ENCODE assay signal across 10 cellular contexts in the genomic region with DNA sequence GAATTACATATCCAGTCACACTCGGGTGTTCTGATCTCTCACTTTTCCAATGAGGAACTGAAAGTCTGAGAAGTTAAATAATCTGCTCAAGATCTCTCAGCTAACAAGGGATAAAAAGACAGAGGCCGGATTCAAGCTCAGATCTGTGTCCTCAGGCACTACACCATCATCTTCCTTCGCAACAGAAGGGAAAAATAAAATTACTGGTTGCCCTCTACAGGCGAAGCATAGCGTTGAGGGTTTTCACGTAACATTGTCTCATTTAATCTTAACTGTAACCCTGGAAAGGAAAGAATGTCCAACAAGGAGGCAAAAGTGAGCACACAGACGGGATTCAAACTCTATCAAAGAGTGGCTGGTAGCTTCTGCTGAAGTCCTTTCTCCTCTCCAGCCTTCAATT.
DNase-seq lines count a peak whose midpoint lies in the region; ATAC-seq and TF ChIP-seq lines count a peak whose summit lies in the region.
"Had no signal": no experiment of that assay in that cellular context is flagged by ENCODE, and none has a peak within 500 bp of the region (broad histone marks: within the 10 kb centered on the region; RNA-seq: fewer than 3 reads in every experiment).

No MANE protein-coding gene starts in this region.

- H3K27ac ChIP-seq in breast epithelium (no peak overlapping the region), OCI-LY1 (ENCODE audit: low read depth, low read length, poor library complexity, severe bottlenecking) (no peak overlapping the region), heart right ventricle (no peak overlapping the region)
- H3K27ac ChIP-seq: coronary artery had no signal

- ATAC-seq in HG03439 (IDR thresholded peaks at IDR 0.05; ENCODE audit: unreplicated experiment) (no peak), heart right ventricle (no peak)
- ATAC-seq in activated CD8-positive, alpha-beta T cell treated with anti-CD3 and anti-CD28 coated beads, Interleukin-2, amount 10 ng/mL, durations not matched to agents 7 days and 5 days, result no peak

- H3K27me3 ChIP-seq in breast epithelium, result no peaks in the 10 kb centered on the region
- H3K27me3 ChIP-seq in OCI-LY1 (ENCODE audit: insufficient read depth, low read length), result no peaks in the 10 kb centered on the region
- peaks cover 0 to 64% (median 5%) of the 10 kb centered on the region in 7 donors for H3K27me3 ChIP-seq in heart right ventricle

- H3K4me1 ChIP-seq in breast epithelium (no peaks in the 10 kb centered on the region), OCI-LY1 (ENCODE audit: insufficient read depth, low read length, severe bottlenecking) (no peaks in the 10 kb centered on the region), heart right ventricle (no peaks in the 10 kb centered on the region)

- H3K9me3 ChIP-seq in breast epithelium (no peaks in the 10 kb centered on the region), OCI-LY1 (ENCODE audit: low read length) (no peaks in the 10 kb centered on the region), heart right ventricle (no peaks in the 10 kb centered on the region)

- DNase-seq in MCF 10A (ENCODE audit: unreplicated experiment) (peak; percentile 37), breast epithelium (ENCODE audit: low spot score in 2 of 2) (no peak), fibroblast of gingiva (ENCODE audit: low read depth) (peak; percentile 1), heart right ventricle (no peak), H4 (ENCODE audit: low spot score) (no peak)
- no peak for DNase-seq in activated CD8-positive, alpha-beta T cell treated with anti-CD3 and anti-CD28 coated beads, Interleukin-2, amount 10 ng/mL, durations not matched to agents 7 days and 5 days

- POLR2A ChIA-PET in MCF 10A (lab: Yijun Ruan, JAX), result no interaction called here
- POLR2A ChIA-PET in activated CD8-positive, alpha-beta T cell treated with anti-CD3 and anti-CD28 coated beads, Interleukin-2, amount 10 ng/mL, durations not matched to agents 7 days and 5 days (lab: Charles Lee), result no interaction called here

- H3K36me3 ChIP-seq in breast epithelium (no peaks in the 10 kb centered on the region), OCI-LY1 (ENCODE audit: insufficient read depth, low read length) (no peaks in the 10 kb centered on the region), heart right ventricle (no peaks in the 10 kb centered on the region)

- H3F3A ChIP-seq in OCI-LY1 (ENCODE audit: insufficient read depth, low read length), result no peaks in the 10 kb centered on the region

- H3K4me1 Mint-ChIP-seq in MCF 10A (ENCODE audit: insufficient read depth, unreplicated experiment), result no peaks in the 10 kb centered on the region
- no peaks in the 10 kb centered on the region for H3K4me1 Mint-ChIP-seq in activated CD8-positive, alpha-beta T cell treated with anti-CD3 and anti-CD28 coated beads, Interleukin-2, amount 10 ng/mL, durations not matched to agents 7 days and 5 days (ENCODE audit: low read depth)
- H3K4me1 Mint-ChIP-seq: memory B cell had no signal

- TF ChIP-seq POLR2A in breast epithelium (IDR thresholded peaks at IDR 0.05), result no peak

- no peaks in the 10 kb centered on the region for H3K27me3 Mint-ChIP-seq in MCF 10A (ENCODE audit: insufficient read depth, unreplicated experiment)
- peaks cover 2% of the 10 kb centered on the region for H3K27me3 Mint-ChIP-seq in activated CD8-positive, alpha-beta T cell treated with anti-CD3 and anti-CD28 coated beads, Interleukin-2, amount 10 ng/mL, durations not matched to agents 7 days and 5 days (ENCODE audit: low read depth)

- H3K79me2 ChIP-seq in OCI-LY1 (ENCODE audit: insufficient read depth, low read length), result no peaks in the 10 kb centered on the region

- no peaks in the 10 kb centered on the region for H4K20me1 ChIP-seq in OCI-LY1 (ENCODE audit: insufficient read depth, low read length)

- intact Hi-C loops in MCF 10A (cut with micrococcal nuclease) (loop anchor here (1.0 kb wide), 1 partner anchor 350 kb away; no protein-coding TSS in a partner anchor), breast epithelium (cut with DNase I; ENCODE audit: low total_unique reads) (no loop called here), heart right ventricle (cut with DNase I) (no loop called here)

- BruUV-seq in MCF 10A (replicated peaks; lab: Mats Ljungman, UMichigan), result no TSS peak

- CTCF ChIA-PET in MCF 10A (lab: Yijun Ruan, JAX), result interaction anchor here (0.6 to 6.5 kb wide), 18 partner anchors 9 to 560 kb away, joined by 3 to 88 read pairs (median 3); no protein-coding TSS in a partner anchor
- CTCF ChIA-PET in activated CD8-positive, alpha-beta T cell treated with anti-CD3 and anti-CD28 coated beads, Interleukin-2, amount 10 ng/mL, durations not matched to agents 7 days and 5 days (lab: Charles Lee), result interaction anchor here (0.7 to 1.1 kb wide), 2 partner anchors 11 to 350 kb away, joined by 3 to 4 read pairs; no protein-coding TSS in a partner anchor

- no peaks in the 10 kb centered on the region for H3K9me2 ChIP-seq in OCI-LY1 (ENCODE audit: low read depth, low read length)

- H3K4me3 ChIP-seq in breast epithelium (no peak overlapping the region), OCI-LY1 (ENCODE audit: low read depth, low read length, poor library complexity, severe bottlenecking) (no peak overlapping the region), heart right ventricle (no peak overlapping the region)
- H3K4me3 ChIP-seq: coronary artery had no signal

- no peak overlapping the region for H3K27ac Mint-ChIP-seq in MCF 10A (ENCODE audit: low read depth, unreplicated experiment)
- no peak overlapping the region for H3K27ac Mint-ChIP-seq in activated CD8-positive, alpha-beta T cell treated with anti-CD3 and anti-CD28 coated beads, Interleukin-2, amount 10 ng/mL, durations not matched to agents 7 days and 5 days
- H3K27ac Mint-ChIP-seq: memory B cell had no signal

- no peak overlapping the region for H3K9ac ChIP-seq in OCI-LY1 (ENCODE audit: low read length)

- H3K4me2 ChIP-seq in OCI-LY1 (ENCODE audit: low read length), result no peak overlapping the region

- no peak overlapping the region for H2AFZ ChIP-seq in OCI-LY1 (ENCODE audit: low read length)

- no peaks in the 10 kb centered on the region for H3K36me3 Mint-ChIP-seq in MCF 10A (ENCODE audit: insufficient read depth, unreplicated experiment)
- no peaks in the 10 kb centered on the region for H3K36me3 Mint-ChIP-seq in activated CD8-positive, alpha-beta T cell treated with anti-CD3 and anti-CD28 coated beads, Interleukin-2, amount 10 ng/mL, durations not matched to agents 7 days and 5 days (ENCODE audit: low read depth)
- H3K36me3 Mint-ChIP-seq: memory B cell had no signal

- no peak overlapping the region for H3K4me3 Mint-ChIP-seq in MCF 10A (ENCODE audit: unreplicated experiment)
- no peak overlapping the region for H3K4me3 Mint-ChIP-seq in activated CD8-positive, alpha-beta T cell treated with anti-CD3 and anti-CD28 coated beads, Interleukin-2, amount 10 ng/mL, durations not matched to agents 7 days and 5 days
- H3K4me3 Mint-ChIP-seq: memory B cell had no signal

- no peaks in the 10 kb centered on the region for H3K9me3 Mint-ChIP-seq in MCF 10A (ENCODE audit: unreplicated experiment)
- H3K9me3 Mint-ChIP-seq in activated CD8-positive, alpha-beta T cell treated with anti-CD3 and anti-CD28 coated beads, Interleukin-2, amount 10 ng/mL, durations not matched to agents 7 days and 5 days (ENCODE audit: insufficient read depth), result no peaks in the 10 kb centered on the region

- peak; percentile 41 for TF ChIP-seq CTCF in MCF 10A (IDR thresholded peaks at IDR 0.05; ENCODE audit: unreplicated experiment)
- TF ChIP-seq CTCF in breast epithelium (IDR thresholded peaks at IDR 0.05), result no peak
- peak; percentile 33; the same call in 1 of the 2 replicates for TF ChIP-seq CTCF in OCI-LY1 (IDR thresholded peaks at IDR 0.05; ENCODE audit: low read length)
- TF ChIP-seq CTCF in heart right ventricle (IDR thresholded peaks at IDR 0.05), result peak in 3 of 9 donors; percentile 8 to 17 (median 12)

- 41 to 43% methylated on average over 7 of the region's 7 CpGs for WGBS in heart right ventricle, 2 donors

Comparison
In these comparisons a context has a peak if more than half of its experiments do, and no peak if none do; other contexts are left out.
1. DNase-seq: peak in MCF 10A (single experiment) and fibroblast of gingiva (single experiment); none in breast epithelium (0 of 2), activated CD8-positive, alpha-beta T cell treated with anti-CD3 and anti-CD28 coated beads, Interleukin-2, amount 10 ng/mL, durations not matched to agents 7 days and 5 days (single experiment), heart right ventricle (0 of 2) and H4 (single experiment).
2. CTCF ChIP-seq: peak in MCF 10A (single experiment) and OCI-LY1 (single experiment); none in breast epithelium (0 of 3).